Comparison of ENCODE assay signal across 14 cellular contexts in the genomic region with DNA sequence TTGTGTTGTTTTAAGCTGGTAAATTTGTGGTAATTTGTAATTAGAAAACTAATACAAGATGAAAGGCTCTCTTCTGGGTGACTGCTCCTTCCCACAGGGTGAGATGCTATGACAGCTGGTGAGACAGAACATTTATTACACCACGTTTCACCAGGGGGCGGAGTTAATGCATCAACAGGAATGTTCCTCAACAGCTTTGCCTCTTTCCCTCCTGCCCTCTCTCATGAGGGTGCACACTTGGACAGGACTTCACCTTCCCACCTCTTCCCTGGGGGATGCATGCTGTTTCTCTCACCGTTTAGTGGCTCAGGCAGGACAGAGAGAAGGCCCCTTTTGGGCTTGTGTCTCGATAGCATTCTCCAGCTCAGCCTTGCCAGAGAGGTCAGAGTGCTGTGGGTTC. TPM values are rescaled to one million over a fixed set of nuclear protein-coding genes. Genes with fewer than 3 reads are reported as not detected.
A peak's percentile ranks its signal among the peaks of the same experiment; 100 is the strongest.
DNase-seq lines count a peak whose midpoint lies in the region; ATAC-seq, FAIRE-seq and TF ChIP-seq lines count a peak whose summit lies in the region.
"Had no signal": no experiment of that assay in that cellular context is flagged by ENCODE, and none has a peak within 500 bp of the region (broad histone marks: within the 10 kb centered on the region; RNA-seq: fewer than 3 reads in every experiment).

No MANE protein-coding gene starts in this region.

- no peaks in the 10 kb centered on the region for H3K9me3 ChIP-seq in SK-N-MC (ENCODE audit: low read depth, low read length)
- H3K9me3 ChIP-seq: mucosa of descending colon, pancreas, Peyer's patch, thoracic aorta had no signal

- intact Hi-C loops in dorsolateral prefrontal cortex (cut with DNase I): loop anchor here in 1 of 2 donors (10.0 kb wide), 1 partner anchor 473 kb away; no protein-coding TSS in a partner anchor

- H3K27ac ChIP-seq in SK-N-MC: peak overlapping the region; percentile 99
- H3K27ac ChIP-seq in dorsolateral prefrontal cortex: no peak overlapping the region
- H3K27ac ChIP-seq: pancreas, Peyer's patch, thoracic aorta had no signal

- FAIRE-seq in RCC 7860 (lab: Jason Lieb, UNC): no peak
- FAIRE-seq: pancreas had no signal

- peaks cover 0 to 6% (median 0%) of the 10 kb centered on the region in 45 donors for H3K27me3 ChIP-seq in dorsolateral prefrontal cortex
- H3K27me3 ChIP-seq: pancreas, Peyer's patch had no signal

- TF ChIP-seq CTCF in GM12873 (IDR thresholded peaks at IDR 0.05; ENCODE audit: insufficient read depth, low read depth, low read length, missing control alignments): peak; percentile 15
- TF ChIP-seq CTCF in dorsolateral prefrontal cortex (IDR thresholded peaks at IDR 0.05 in 54 of 56, conservative IDR thresholded peaks at IDR 0.05 in 2 of 56; ENCODE audit: low read depth in 1 of 56, partially characterized antibody in 56 of 56): no peak

- peak overlapping the region; percentile 79 for H3K9ac ChIP-seq in SK-N-MC (ENCODE audit: insufficient read length)

- H3K4me3 ChIP-seq in SK-N-MC (peak overlapping the region; percentile 60), dorsolateral prefrontal cortex (no peak overlapping the region)
- H3K4me3 ChIP-seq: mucosa of descending colon, pancreas, Peyer's patch, thoracic aorta had no signal

- DNase-seq in M059J (ENCODE audit: low read depth): peak; percentile 40
- no peak for DNase-seq in SK-N-MC (ENCODE audit: low read depth, low spot score)
- peak; percentile 74 for DNase-seq in left kidney (ENCODE audit: low read depth, low spot score)
- no peak for DNase-seq in NCI-H1105 (lab: John Stamatoyannopoulos, UW)
- DNase-seq in RCC 7860 (ENCODE audit: low spot score): no peak
- DNase-seq in dorsolateral prefrontal cortex: no peak
- DNase-seq: activated CD8-positive, alpha-beta T cell treated with anti-CD3 and anti-CD28 coated beads for 36 hours; aorta; mucosa of descending colon; pancreas; Peyer's patch had no signal

- no peak; the same call in 2 of the 3 replicates for ATAC-seq in SK-N-SH treated with all-trans-retinoic acid at 6 μM for 48 hours
- ATAC-seq: activated CD8-positive, alpha-beta T cell treated with anti-CD3 and anti-CD28 coated beads for 36 hours; mucosa of descending colon had no signal

- H3K36me3 ChIP-seq in SK-N-MC (ENCODE audit: insufficient read depth, low read length): no peaks in the 10 kb centered on the region
- H3K36me3 ChIP-seq: pancreas, Peyer's patch, thoracic aorta had no signal

TF ChIP-seq in SK-N-SH treated with all-trans-retinoic acid at 6 μM for 48 hours, 23 proteins besides CTCF, POLR2A, EP300 and RAD21:
- TF ChIP-seq, protein P1, sequence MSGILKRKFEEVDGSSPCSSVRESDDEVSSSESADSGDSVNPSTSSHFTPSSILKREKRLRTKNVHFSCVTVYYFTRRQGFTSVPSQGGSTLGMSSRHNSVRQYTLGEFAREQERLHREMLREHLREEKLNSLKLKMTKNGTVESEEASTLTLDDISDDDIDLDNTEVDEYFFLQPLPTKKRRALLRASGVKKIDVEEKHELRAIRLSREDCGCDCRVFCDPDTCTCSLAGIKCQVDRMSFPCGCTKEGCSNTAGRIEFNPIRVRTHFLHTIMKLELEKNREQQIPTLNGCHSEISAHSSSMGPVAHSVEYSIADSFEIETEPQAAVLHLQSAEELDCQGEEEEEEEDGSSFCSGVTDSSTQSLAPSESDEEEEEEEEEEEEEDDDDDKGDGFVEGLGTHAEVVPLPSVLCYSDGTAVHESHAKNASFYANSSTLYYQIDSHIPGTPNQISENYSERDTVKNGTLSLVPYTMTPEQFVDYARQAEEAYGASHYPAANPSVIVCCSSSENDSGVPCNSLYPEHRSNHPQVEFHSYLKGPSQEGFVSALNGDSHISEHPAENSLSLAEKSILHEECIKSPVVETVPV (CRISPR knock-in tag; IDR thresholded peaks at IDR 0.05): no peak
- TF ChIP-seq ESRRG (CRISPR knock-in tag; IDR thresholded peaks at IDR 0.05) (no peak), SNAI2 (CRISPR knock-in tag; IDR thresholded peaks at IDR 0.05) (no peak), PPARA (CRISPR knock-in tag; IDR thresholded peaks at IDR 0.05; ENCODE audit: borderline replicate concordance) (no peak), ZC3H10 (CRISPR knock-in tag; IDR thresholded peaks at IDR 0.05) (no peak), ZNF565 (CRISPR knock-in tag; conservative IDR thresholded peaks at IDR 0.05; ENCODE audit: low read depth) (no peak)
- TF ChIP-seq, protein P2, sequence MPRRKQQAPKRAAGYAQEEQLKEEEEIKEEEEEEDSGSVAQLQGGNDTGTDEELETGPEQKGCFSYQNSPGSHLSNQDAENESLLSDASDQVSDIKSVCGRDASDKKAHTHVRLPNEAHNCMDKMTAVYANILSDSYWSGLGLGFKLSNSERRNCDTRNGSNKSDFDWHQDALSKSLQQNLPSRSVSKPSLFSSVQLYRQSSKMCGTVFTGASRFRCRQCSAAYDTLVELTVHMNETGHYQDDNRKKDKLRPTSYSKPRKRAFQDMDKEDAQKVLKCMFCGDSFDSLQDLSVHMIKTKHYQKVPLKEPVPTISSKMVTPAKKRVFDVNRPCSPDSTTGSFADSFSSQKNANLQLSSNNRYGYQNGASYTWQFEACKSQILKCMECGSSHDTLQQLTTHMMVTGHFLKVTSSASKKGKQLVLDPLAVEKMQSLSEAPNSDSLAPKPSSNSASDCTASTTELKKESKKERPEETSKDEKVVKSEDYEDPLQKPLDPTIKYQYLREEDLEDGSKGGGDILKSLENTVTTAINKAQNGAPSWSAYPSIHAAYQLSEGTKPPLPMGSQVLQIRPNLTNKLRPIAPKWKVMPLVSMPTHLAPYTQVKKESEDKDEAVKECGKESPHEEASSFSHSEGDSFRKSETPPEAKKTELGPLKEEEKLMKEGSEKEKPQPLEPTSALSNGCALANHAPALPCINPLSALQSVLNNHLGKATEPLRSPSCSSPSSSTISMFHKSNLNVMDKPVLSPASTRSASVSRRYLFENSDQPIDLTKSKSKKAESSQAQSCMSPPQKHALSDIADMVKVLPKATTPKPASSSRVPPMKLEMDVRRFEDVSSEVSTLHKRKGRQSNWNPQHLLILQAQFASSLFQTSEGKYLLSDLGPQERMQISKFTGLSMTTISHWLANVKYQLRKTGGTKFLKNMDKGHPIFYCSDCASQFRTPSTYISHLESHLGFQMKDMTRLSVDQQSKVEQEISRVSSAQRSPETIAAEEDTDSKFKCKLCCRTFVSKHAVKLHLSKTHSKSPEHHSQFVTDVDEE (CRISPR knock-in tag; IDR thresholded peaks at IDR 0.05): no peak
- TF ChIP-seq, protein P3, sequence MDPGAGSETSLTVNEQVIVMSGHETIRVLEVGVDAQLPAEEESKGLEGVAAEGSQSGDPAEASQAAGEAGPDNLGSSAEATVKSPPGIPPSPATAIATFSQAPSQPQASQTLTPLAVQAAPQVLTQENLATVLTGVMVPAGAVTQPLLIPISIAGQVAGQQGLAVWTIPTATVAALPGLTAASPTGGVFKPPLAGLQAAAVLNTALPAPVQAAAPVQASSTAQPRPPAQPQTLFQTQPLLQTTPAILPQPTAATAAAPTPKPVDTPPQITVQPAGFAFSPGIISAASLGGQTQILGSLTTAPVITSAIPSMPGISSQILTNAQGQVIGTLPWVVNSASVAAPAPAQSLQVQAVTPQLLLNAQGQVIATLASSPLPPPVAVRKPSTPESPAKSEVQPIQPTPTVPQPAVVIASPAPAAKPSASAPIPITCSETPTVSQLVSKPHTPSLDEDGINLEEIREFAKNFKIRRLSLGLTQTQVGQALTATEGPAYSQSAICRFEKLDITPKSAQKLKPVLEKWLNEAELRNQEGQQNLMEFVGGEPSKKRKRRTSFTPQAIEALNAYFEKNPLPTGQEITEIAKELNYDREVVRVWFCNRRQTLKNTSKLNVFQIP (CRISPR knock-in tag; IDR thresholded peaks at IDR 0.05; ENCODE audit: borderline replicate concordance, low read depth): no peak

RNA-seq across cellular contexts. Expression of a gene that starts 13.4 kb away (rescaled TPM):
- total RNA-seq in M059J (2014; rRNA removed; shearing (Covaris generic)): not detected in 2 replicates
- 10 to 100 TPM; 12.7 to 51.0 (median 26.3) TPM for total RNA-seq in dorsolateral prefrontal cortex
- total RNA-seq: activated CD8-positive, alpha-beta T cell treated with anti-CD3 and anti-CD28 coated beads for 36 hours had no signal

RNA-seq across cellular contexts. Expression of a gene that starts 32.9 kb away (rescaled TPM):
- total RNA-seq in M059J (2014; rRNA removed; shearing (Covaris generic)): not detected in 2 replicates
- total RNA-seq in dorsolateral prefrontal cortex: not detected
- total RNA-seq: activated CD8-positive, alpha-beta T cell treated with anti-CD3 and anti-CD28 coated beads for 36 hours; aorta; mucosa of descending colon; pancreas; Peyer's patch; thoracic aorta had no signal

RNA-seq across cellular contexts. Expression of a gene that starts 46.3 kb away (rescaled TPM):
- not detected in 2 replicates for total RNA-seq in M059J (2014; rRNA removed; shearing (Covaris generic))
- total RNA-seq in dorsolateral prefrontal cortex: not detected
- total RNA-seq: activated CD8-positive, alpha-beta T cell treated with anti-CD3 and anti-CD28 coated beads for 36 hours; aorta; mucosa of descending colon; pancreas; Peyer's patch had no signal

RNA-seq across cellular contexts. Expression of a gene that starts 52.4 kb away (rescaled TPM):
- not detected in 2 replicates for total RNA-seq in M059J (2014; rRNA removed; shearing (Covaris generic))
- total RNA-seq in dorsolateral prefrontal cortex: 100 to 1,000 TPM in 3 of 120 experiments, 10 to 100 TPM in 117; 22.6 to 106 (median 74.9) TPM

Comparison
In these comparisons a context has a peak if more than half of its experiments do, and no peak if none do; other contexts are left out.
1. DNase-seq: peak in M059J (single experiment) and left kidney (single experiment); none in SK-N-MC (single experiment), NCI-H1105 (single experiment), RCC 7860 (single experiment) and dorsolateral prefrontal cortex (0 of 10).
2. RNA of a gene that starts 13.4 kb away (total RNA-seq): 12.7 to 51.0 TPM in dorsolateral prefrontal cortex; not detected in M059J; every median in the first group is over 10 times any median in the second.